In the genomic region with DNA sequence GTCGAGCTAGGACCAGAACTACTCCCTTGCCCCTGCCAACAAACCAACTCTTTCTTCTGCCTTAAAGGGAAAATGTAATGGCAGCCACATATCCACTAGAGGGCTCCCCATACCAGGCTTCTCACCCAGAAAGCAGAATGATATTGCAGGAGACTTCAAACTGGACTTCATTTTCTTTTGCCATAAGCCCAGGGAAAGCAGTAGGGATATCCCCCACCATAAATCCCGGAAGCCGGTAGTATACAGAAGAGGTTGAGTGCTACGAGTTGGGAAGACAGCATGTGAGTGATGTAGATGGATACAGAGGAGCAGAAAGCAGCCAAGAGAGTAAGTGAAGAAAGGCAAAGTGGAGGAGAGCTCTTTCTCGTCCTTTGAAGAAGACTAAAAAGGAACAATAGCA, we compare ENCODE assay signal across 8 cellular contexts. TPM values are rescaled to one million over a fixed set of nuclear protein-coding genes. Genes with fewer than 3 reads are reported as not detected.
DNase-seq lines count a peak whose midpoint lies in the region; ATAC-seq and TF ChIP-seq lines count a peak whose summit lies in the region.

No MANE protein-coding gene starts in this region.

- H3K27ac ChIP-seq in CD4-positive, alpha-beta T cell (ENCODE audit: low read depth, low read length): no peak overlapping the region
- no peak overlapping the region for H3K27ac ChIP-seq in effector memory CD4-positive, alpha-beta T cell (ENCODE audit: insufficient read depth, low read length, poor library complexity, severe bottlenecking)

- no peak overlapping the region for H3K4me3 ChIP-seq in effector memory CD4-positive, alpha-beta T cell (ENCODE audit: insufficient read depth, low read depth, low read length, poor library complexity, severe bottlenecking)

- peaks cover 6% of the 10 kb centered on the region for H3K9me3 Mint-ChIP-seq in CD4-positive, alpha-beta T cell
- peaks cover 40% of the 10 kb centered on the region for H3K9me3 Mint-ChIP-seq in mesothelial cell of epicardium

- no peak overlapping the region for H3K4me3 Mint-ChIP-seq in CD4-positive, alpha-beta T cell
- H3K4me3 Mint-ChIP-seq in mesothelial cell of epicardium: no peak overlapping the region

- no peaks in the 10 kb centered on the region for H3K36me3 ChIP-seq in effector memory CD4-positive, alpha-beta T cell (ENCODE audit: control insufficient read depth, insufficient read depth, low read length)

- H3K27ac Mint-ChIP-seq in CD4-positive, alpha-beta T cell: no peak overlapping the region
- no peak overlapping the region for H3K27ac Mint-ChIP-seq in mesothelial cell of epicardium

- peak; percentile 93 for TF ChIP-seq CTCF in CD4-positive, alpha-beta T cell (IDR thresholded peaks at IDR 0.05)
- peak; percentile 79 for TF ChIP-seq CTCF in mesothelial cell of epicardium (IDR thresholded peaks at IDR 0.05; ENCODE audit: unreplicated experiment)

- H3K27me3 ChIP-seq in CD4-positive, alpha-beta T cell (ENCODE audit: control insufficient read depth, insufficient read depth, low read length): no peaks in the 10 kb centered on the region
- H3K27me3 ChIP-seq in effector memory CD4-positive, alpha-beta T cell (replicated peaks; ENCODE audit: control insufficient read depth, insufficient read depth, low read length, poor library complexity, severe bottlenecking): no peaks in the 10 kb centered on the region

- H3K36me3 Mint-ChIP-seq in CD4-positive, alpha-beta T cell (ENCODE audit: low read depth): no peaks in the 10 kb centered on the region
- peaks cover 2% of the 10 kb centered on the region for H3K36me3 Mint-ChIP-seq in mesothelial cell of epicardium

- H3K4me1 Mint-ChIP-seq in CD4-positive, alpha-beta T cell (ENCODE audit: low read depth): no peaks in the 10 kb centered on the region
- H3K4me1 Mint-ChIP-seq in mesothelial cell of epicardium: no peaks in the 10 kb centered on the region

- ATAC-seq in CD4-positive, alpha-beta T cell (ENCODE audit: poor library complexity): peak; percentile 61
- ATAC-seq in HG02623 (IDR thresholded peaks at IDR 0.05; ENCODE audit: unreplicated experiment): no peak

- intact Hi-C loops in CD4-positive, alpha-beta T cell (cut with DNase I, micrococcal nuclease): loop anchor here (1.0 to 5.0 kb wide), 3 partner anchors 73 to 259 kb away; no protein-coding TSS in a partner anchor

- CTCF ChIA-PET in CD4-positive, alpha-beta T cell (lab: Charles Lee): interaction anchor here (0.6 to 2.5 kb wide), 12 partner anchors 12 to 443 kb away, joined by 3 to 63 read pairs (median 3); a partner anchor contains a TSS

- POLR2A ChIA-PET in CD4-positive, alpha-beta T cell (lab: Charles Lee): interaction anchor here (0.6 to 3.5 kb wide), 7 partner anchors 58 to 165 kb away, joined by 3 to 16 read pairs (median 3); a partner anchor contains a TSS

- H3K27me3 Mint-ChIP-seq in CD4-positive, alpha-beta T cell: peaks cover 12% of the 10 kb centered on the region
- H3K27me3 Mint-ChIP-seq in mesothelial cell of epicardium (ENCODE audit: low read depth): no peaks in the 10 kb centered on the region

- H3K9me3 ChIP-seq in CD4-positive, alpha-beta T cell (ENCODE audit: control insufficient read depth, low read length): peaks cover 9% of the 10 kb centered on the region
- H3K9me3 ChIP-seq in effector memory CD4-positive, alpha-beta T cell (ENCODE audit: control insufficient read depth, low read length): no peaks in the 10 kb centered on the region

- no peaks in the 10 kb centered on the region for H3K4me1 ChIP-seq in effector memory CD4-positive, alpha-beta T cell (ENCODE audit: control insufficient read depth, insufficient read depth, low read length, poor library complexity, severe bottlenecking)

- DNase-seq in CD4-positive, alpha-beta T cell: peak; percentile 18 to 49 (median 34)
- DNase-seq in HK-2 (ENCODE audit: unreplicated experiment) (peak; percentile 42), NCI-H748 treated with DMSO at 0.1 percent for 48 hours (lab: John Stamatoyannopoulos, UW) (peak; percentile 76), mesothelial cell of epicardium (ENCODE audit: low spot score in 2 of 2, unreplicated experiment in 2 of 2) (peak in 1 of 2 experiments; percentile 54)
- peak; percentile 23 to 51 for DNase-seq in activated CD4-positive, alpha-beta T cell treated with anti-CD3 and anti-CD28 coated beads, Interleukin-2, amount 50 U/mL, for 48 hours
- peak; percentile 22 to 29 (median 25) for DNase-seq in effector memory CD4-positive, alpha-beta T cell
- DNase-seq in stimulated activated CD8-positive, alpha-beta memory T cell treated with anti-CD3 and anti-CD28 coated beads, Interleukin-4, amount 100 ng/mL, for 4 hours (ENCODE audit: low read depth in 2 of 2, low spot score in 1 of 2): peak; percentile 11 to 23

RNA-seq across cellular contexts. Expression of a gene that starts 12.1 kb away (rescaled TPM):
- under 1 TPM in 1 of 2 experiments, not detected in 1; 0.16 TPM for total RNA-seq in CD4-positive, alpha-beta T cell
- total RNA-seq in mesothelial cell of epicardium: 1.9 to 2.2 TPM (median 1.9 TPM) in 3 replicates

RNA-seq across cellular contexts. Expression of a gene that starts 27.0 kb away (rescaled TPM):
- total RNA-seq in CD4-positive, alpha-beta T cell: not detected
- 0.58 to 0.89 TPM (median 0.79 TPM) in 3 replicates for total RNA-seq in mesothelial cell of epicardium

RNA-seq across cellular contexts. Expression of a gene that starts 57.7 kb away (rescaled TPM):
- 10 to 100 TPM; 80.4 to 82.4 TPM for total RNA-seq in CD4-positive, alpha-beta T cell
- 1.2 to 1.9 TPM (median 1.7 TPM) in 3 replicates for total RNA-seq in mesothelial cell of epicardium

Comparison
In these comparisons a context has a peak if more than half of its experiments do, and no peak if none do; other contexts are left out.
1. RNA of a gene that starts 57.7 kb away (total RNA-seq): 80.4 to 82.4 TPM in CD4-positive, alpha-beta T cell; 1.2 to 1.9 TPM in mesothelial cell of epicardium; every median in the first group is over 10 times any median in the second.